In the genomic region with DNA sequence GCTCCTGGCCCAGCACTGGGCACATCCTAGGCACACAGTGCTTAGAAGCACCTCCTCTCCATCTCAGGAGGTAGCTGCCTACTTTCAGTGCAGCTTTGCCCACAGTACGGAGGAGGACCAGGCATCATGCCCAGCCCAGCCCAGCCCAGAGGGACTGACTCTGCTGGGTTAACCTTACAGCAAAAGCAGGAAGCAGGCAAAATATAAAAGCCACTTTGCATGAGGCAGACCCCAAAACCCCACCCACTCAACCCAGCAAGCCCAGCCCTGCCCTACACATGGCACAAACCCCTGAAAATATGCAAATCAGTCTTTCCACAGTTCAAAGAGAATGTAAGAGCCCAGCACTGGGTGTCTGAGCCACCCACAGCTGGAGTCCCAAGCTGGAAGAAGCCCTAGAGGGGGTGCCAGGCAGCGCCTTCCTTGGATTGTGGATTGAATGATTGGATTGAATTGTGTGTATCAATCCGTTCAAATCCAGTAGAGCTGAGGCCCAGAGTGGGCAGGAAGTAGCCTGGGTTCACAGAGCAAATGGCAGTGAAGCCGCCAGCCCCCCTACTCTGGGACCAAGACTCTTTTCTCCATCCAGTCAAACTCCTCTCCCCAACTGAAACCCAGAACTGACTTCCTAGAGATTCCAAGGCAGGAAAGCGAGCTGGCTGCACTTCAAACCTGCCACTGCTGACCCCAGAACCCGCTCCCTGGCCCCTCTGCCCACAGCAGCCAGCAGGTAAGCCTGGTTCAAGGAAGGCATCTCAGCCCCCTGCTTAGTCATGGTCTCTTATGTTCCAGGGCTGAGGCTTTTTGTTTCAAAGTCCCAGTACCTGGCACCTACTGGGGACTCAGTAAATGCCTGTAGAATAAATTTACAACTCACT, we compare ENCODE assay signal across 2 cellular contexts.
TF ChIP-seq lines count a peak whose summit lies in the region.

No MANE protein-coding gene starts in this region.

TF ChIP-seq in GM23338, 12 proteins besides CTCF, POLR2A, EP300 and RAD21 (continued from another document):
- TF ChIP-seq STAT1 (IDR thresholded peaks at IDR 0.05; ENCODE audit: unreplicated experiment), result no peak

TF ChIP-seq in WTC11, 78 proteins besides CTCF, POLR2A, EP300 and RAD21 (continued from another document):
- TF ChIP-seq, protein P1, sequence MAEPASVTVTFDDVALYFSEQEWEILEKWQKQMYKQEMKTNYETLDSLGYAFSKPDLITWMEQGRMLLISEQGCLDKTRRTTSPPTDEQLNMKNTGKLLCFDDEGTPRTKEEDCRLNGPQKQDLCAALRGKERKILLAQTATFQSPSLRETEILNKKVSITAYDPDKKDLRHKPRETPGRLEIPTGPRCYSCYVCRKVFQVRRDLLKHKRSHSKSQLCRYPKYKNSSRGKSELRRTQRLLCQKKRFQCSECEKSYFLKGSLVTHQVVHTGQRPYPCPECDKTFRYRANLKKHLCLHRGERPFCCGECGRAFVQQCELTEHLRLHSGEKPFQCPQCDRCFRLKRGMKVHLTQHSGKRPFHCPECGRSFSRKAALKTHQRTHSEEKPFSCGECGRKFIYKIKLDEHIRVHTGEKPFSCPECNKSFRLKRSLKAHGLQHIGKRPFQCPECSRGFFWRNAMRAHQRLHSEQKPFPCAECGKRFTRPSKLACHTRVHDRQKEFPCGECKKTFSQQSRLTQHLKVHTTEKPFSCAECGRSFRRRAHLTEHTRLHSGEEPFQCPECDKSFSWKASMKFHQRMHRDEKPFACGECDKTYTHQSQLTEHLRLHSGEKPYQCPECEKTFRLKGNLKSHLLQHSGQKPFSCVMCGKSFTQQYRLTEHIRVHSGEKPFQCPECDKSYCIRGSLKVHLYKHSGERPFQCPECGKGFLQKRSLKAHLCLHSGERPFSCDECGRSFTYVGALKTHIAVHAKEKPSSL (CRISPR knock-in tag; conservative IDR thresholded peaks at IDR 0.05), result no peak
- TF ChIP-seq, protein P2, sequence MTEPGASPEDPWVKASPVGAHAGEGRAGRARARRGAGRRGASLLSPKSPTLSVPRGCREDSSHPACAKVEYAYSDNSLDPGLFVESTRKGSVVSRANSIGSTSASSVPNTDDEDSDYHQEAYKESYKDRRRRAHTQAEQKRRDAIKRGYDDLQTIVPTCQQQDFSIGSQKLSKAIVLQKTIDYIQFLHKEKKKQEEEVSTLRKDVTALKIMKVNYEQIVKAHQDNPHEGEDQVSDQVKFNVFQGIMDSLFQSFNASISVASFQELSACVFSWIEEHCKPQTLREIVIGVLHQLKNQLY (CRISPR knock-in tag; IDR thresholded peaks at IDR 0.05), result no peak
- TF ChIP-seq ZNF416 (CRISPR knock-in tag; IDR thresholded peaks at IDR 0.05) (no peak), GABPB1 (CRISPR knock-in tag; IDR thresholded peaks at IDR 0.05) (no peak), NR2C2 (CRISPR knock-in tag; IDR thresholded peaks at IDR 0.05) (no peak), RORB (CRISPR knock-in tag; IDR thresholded peaks at IDR 0.05) (no peak)
- TF ChIP-seq, protein P3, sequence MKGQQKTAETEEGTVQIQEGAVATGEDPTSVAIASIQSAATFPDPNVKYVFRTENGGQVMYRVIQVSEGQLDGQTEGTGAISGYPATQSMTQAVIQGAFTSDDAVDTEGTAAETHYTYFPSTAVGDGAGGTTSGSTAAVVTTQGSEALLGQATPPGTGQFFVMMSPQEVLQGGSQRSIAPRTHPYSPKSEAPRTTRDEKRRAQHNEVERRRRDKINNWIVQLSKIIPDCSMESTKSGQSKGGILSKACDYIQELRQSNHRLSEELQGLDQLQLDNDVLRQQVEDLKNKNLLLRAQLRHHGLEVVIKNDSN (CRISPR knock-in tag; IDR thresholded peaks at IDR 0.05), result no peak
